In genomic region chr2:13010283-13010682, GRCh38 we compare ENCODE assay signal across 1 cellular context.
TF ChIP-seq lines count a peak whose summit lies in the region.

No MANE protein-coding gene starts in this region.

TF ChIP-seq in IMR-90, 13 proteins besides CTCF, POLR2A, EP300 and RAD21 (continued from another document):
- TF ChIP-seq USF2 (IDR thresholded peaks at IDR 0.05; ENCODE audit: low read depth, low read length): no peak
- TF ChIP-seq RFX5 (IDR thresholded peaks at IDR 0.05; ENCODE audit: low read depth, low read length): no peak
- TF ChIP-seq CEBPB (IDR thresholded peaks at IDR 0.05; ENCODE audit: low read depth, low read length): no peak
- no peak for TF ChIP-seq NFE2L2 (IDR thresholded peaks at IDR 0.05; ENCODE audit: low read depth, low read length)
- no peak for TF ChIP-seq MAFK (IDR thresholded peaks at IDR 0.05; ENCODE audit: low read depth, low read length)
- TF ChIP-seq FOS (IDR thresholded peaks at IDR 0.05; ENCODE audit: low read depth, low read length): no peak
- no peak for TF ChIP-seq RCOR1 (IDR thresholded peaks at IDR 0.05; ENCODE audit: insufficient replicate concordance, low read length)
- no peak for TF ChIP-seq MXI1 (IDR thresholded peaks at IDR 0.05; ENCODE audit: borderline replicate concordance, low read depth, low read length)
- no peak for TF ChIP-seq SMC3 (IDR thresholded peaks at IDR 0.05; ENCODE audit: low read depth, low read length)
- TF ChIP-seq ELK1 (IDR thresholded peaks at IDR 0.05; ENCODE audit: borderline replicate concordance, low read depth, low read length): no peak
- no peak for TF ChIP-seq MAZ (IDR thresholded peaks at IDR 0.05; ENCODE audit: borderline replicate concordance, low read depth, low read length)
- TF ChIP-seq BHLHE40 (IDR thresholded peaks at IDR 0.05; ENCODE audit: low read depth, low read length): no peak
